8 cellular contexts compared by ENCODE assay signal in genomic region chr9:133031496-133031911, GRCh38. TPM values are rescaled to one million over a fixed set of nuclear protein-coding genes. Genes with fewer than 3 reads are reported as not detected.
DNase-seq lines count a peak whose midpoint lies in the region; ATAC-seq, FAIRE-seq and TF ChIP-seq lines count a peak whose summit lies in the region.

No MANE protein-coding gene starts in this region.

- peak overlapping the region; percentile 95 for H2AFZ ChIP-seq in mammary epithelial cell (ENCODE audit: low read depth, low read length)

- H3K9ac ChIP-seq in mammary epithelial cell (ENCODE audit: insufficient read depth, low read length): peak overlapping the region; percentile 93

- H3K79me2 ChIP-seq in mammary epithelial cell (ENCODE audit: insufficient read depth, low read length): peaks cover 68% of the 10 kb centered on the region

- H4K20me1 ChIP-seq in mammary epithelial cell (ENCODE audit: insufficient read depth, low read length): no peaks in the 10 kb centered on the region

- H3K4me3 ChIP-seq in AG10803 (ENCODE audit: low read length): peak overlapping the region; percentile 96
- peak overlapping the region; percentile 99 for H3K4me3 ChIP-seq in Jurkat, Clone E6-1 (ENCODE audit: low read length)
- H3K4me3 ChIP-seq in mammary epithelial cell (replicated peaks in 1 of 3; ENCODE audit: insufficient read depth in 1 of 3, low read depth in 2 of 3, low read length in 3 of 3): peak overlapping the region; percentile 93 to 96 (median 94)
- peak overlapping the region; percentile 95 to 96 for H3K4me3 ChIP-seq in muscle layer of duodenum (ENCODE audit: low read depth in 1 of 2, low read length in 2 of 2)

- DNase-seq in AG10803 (ENCODE audit: low read depth) (no peak), mammary epithelial cell (peak; percentile 26), D721Med (ENCODE audit: insufficient read length, low spot score) (no peak), AG08396 (ENCODE audit: low spot score) (no peak), NCI-H1417 treated with DMSO at 0.1 percent for 48 hours (lab: John Stamatoyannopoulos, UW) (no peak)
- no peak for DNase-seq in Jurkat, Clone E6-1 (ENCODE audit: low read depth, low spot score)

- H3K27ac ChIP-seq in mammary epithelial cell (ENCODE audit: insufficient read depth, low read depth, low read length): peak overlapping the region; percentile 87
- peak overlapping the region; percentile 87 for H3K27ac ChIP-seq in muscle layer of duodenum (ENCODE audit: low read length)

- ATAC-seq in HG03571 (IDR thresholded peaks at IDR 0.05; ENCODE audit: unreplicated experiment): no peak

- no TSS peak for BruUV-seq in mammary epithelial cell (replicated peaks; lab: Mats Ljungman, UMichigan)

- H3K9me3 ChIP-seq in mammary epithelial cell (replicated peaks; ENCODE audit: insufficient read depth, low read length) (no peaks in the 10 kb centered on the region), muscle layer of duodenum (ENCODE audit: control insufficient read depth in 1 of 2, low read length in 2 of 2) (no peaks in the 10 kb centered on the region)

- 61% methylated on average over 10 of the region's 10 CpGs for WGBS in mammary epithelial cell (ENCODE audit: low coverage, missing lambda C conversion rate)

- H3K27me3 ChIP-seq in mammary epithelial cell (ENCODE audit: insufficient read depth, low read length) (no peaks in the 10 kb centered on the region), muscle layer of duodenum (ENCODE audit: low read depth, low read length) (no peaks in the 10 kb centered on the region)

- H3K4me1 ChIP-seq in mammary epithelial cell (ENCODE audit: insufficient read depth, low read length) (peaks cover 24% of the 10 kb centered on the region), muscle layer of duodenum (ENCODE audit: control insufficient read depth in 1 of 2, insufficient read depth in 2 of 2, low read length in 2 of 2) (peaks cover 12 to 37% of the 10 kb centered on the region in 2 donors)

- no peaks in the 10 kb centered on the region for H3K36me3 ChIP-seq in mammary epithelial cell (ENCODE audit: insufficient read depth, low read length)
- no peaks in the 10 kb centered on the region for H3K36me3 ChIP-seq in muscle layer of duodenum (ENCODE audit: control insufficient read depth in 1 of 2, insufficient read depth in 2 of 2, low read length in 2 of 2)

- intact Hi-C loops in mammary epithelial cell (cut with micrococcal nuclease): no loop called here

- in situ Hi-C loops in mammary epithelial cell (cut with MboI; ENCODE audit: low sequenced_read_pairs in 2 of 2): no loop called here

- FAIRE-seq in D721Med (lab: Jason Lieb, UNC): no peak

- CTCF ChIA-PET in mammary epithelial cell (lab: Charles Lee; ENCODE audit: low non-redundant PET): no interaction called here

- TF ChIP-seq CTCF in AG10803 (conservative IDR thresholded peaks at IDR 0.05; ENCODE audit: low read length) (no peak), mammary epithelial cell (conservative IDR thresholded peaks at IDR 0.05 in 1 of 2, IDR thresholded peaks at IDR 0.05 in 1 of 2; ENCODE audit: extremely low read depth in 1 of 2, insufficient read depth in 1 of 2, low read depth in 1 of 2, low read length in 2 of 2) (no peak), D721Med (IDR thresholded peaks at IDR 0.05; ENCODE audit: insufficient read depth, missing control alignments) (no peak)

- dilution Hi-C loops in mammary epithelial cell (cut with HindIII; ENCODE audit: low sequenced_read_pairs): loop anchor here (10.0 kb wide), 1 partner anchor 143 kb away; no protein-coding TSS in a partner anchor

- peak overlapping the region; percentile 90 for H3K4me2 ChIP-seq in mammary epithelial cell (ENCODE audit: insufficient read depth, low read depth, low read length)

RNA-seq across cellular contexts. Expression of gene GTF3C5, which starts 0.7 kb away (rescaled TPM):
- polyA plus RNA-seq in Jurkat, Clone E6-1 (2012; ENCODE audit: insufficient read depth, insufficient read length): 79.8 TPM
- total RNA-seq in mammary epithelial cell: 10 to 100 TPM; 28.5 to 54.2 TPM
- 54.9 TPM for polyA plus RNA-seq in mammary epithelial cell
- 139 TPM for polyA minus RNA-seq in mammary epithelial cell

RNA-seq across cellular contexts. Expression of gene CEL, which starts 30.3 kb away (rescaled TPM):
- 1.9 TPM for polyA plus RNA-seq in Jurkat, Clone E6-1 (2012; ENCODE audit: insufficient read depth, insufficient read length)
- 1 to 10 TPM in 1 of 2 donors, under 1 TPM in 1; 0.50 to 2.6 TPM for total RNA-seq in mammary epithelial cell
- 1.2 TPM for polyA plus RNA-seq in mammary epithelial cell
- polyA minus RNA-seq in mammary epithelial cell: 1.3 TPM

RNA-seq across cellular contexts. Expression of gene GFI1B, which starts 53.0 kb away (rescaled TPM):
- not detected for polyA plus RNA-seq in Jurkat, Clone E6-1 (2012; ENCODE audit: insufficient read depth, insufficient read length)
- not detected for total RNA-seq in mammary epithelial cell
- not detected for polyA plus RNA-seq in mammary epithelial cell
- 0.47 TPM for polyA minus RNA-seq in mammary epithelial cell
